Comparison of ENCODE assay signal across 8 cellular contexts in the genomic region with DNA sequence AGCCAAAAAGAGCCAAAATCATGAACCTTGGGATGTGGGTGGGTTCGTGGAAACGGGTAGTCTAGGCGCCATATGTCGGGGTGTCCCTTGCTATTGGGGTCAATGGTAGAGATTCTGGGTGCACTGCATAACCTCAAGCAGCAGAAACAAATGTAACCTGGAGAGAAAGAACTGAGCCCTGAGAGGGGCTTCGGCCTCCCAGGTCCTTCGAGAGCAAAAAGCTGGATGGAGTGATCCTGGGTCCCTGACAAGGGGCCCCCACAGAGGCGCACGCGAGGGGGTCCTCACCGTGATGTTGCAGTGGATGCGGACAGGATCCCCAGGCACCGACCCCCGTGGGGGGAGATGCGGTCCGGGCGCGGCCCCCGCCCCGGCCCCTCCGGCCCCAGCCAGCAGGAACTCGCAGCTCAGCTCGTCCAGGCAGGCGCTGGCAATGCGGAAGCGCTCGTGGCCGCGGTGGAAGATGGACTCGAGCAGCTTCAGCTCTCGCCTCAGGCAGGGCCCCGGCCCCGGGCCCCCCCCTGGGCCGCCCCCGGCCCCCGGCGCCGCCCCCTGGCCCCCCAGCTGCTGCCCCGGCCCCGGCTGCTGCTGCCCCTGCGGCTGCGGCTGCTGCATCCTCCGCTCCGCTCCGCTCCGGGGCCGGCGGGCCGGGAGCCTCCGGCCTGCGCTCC. TPM values are rescaled to one million over a fixed set of nuclear protein-coding genes. Genes with fewer than 3 reads are reported as not detected.
DNase-seq lines count a peak whose midpoint lies in the region; ATAC-seq and TF ChIP-seq lines count a peak whose summit lies in the region.

No MANE protein-coding gene starts in this region.

- 0 to 1% methylated on average over 8 to 50 of the region's 50 CpGs for WGBS in endodermal cell (ENCODE audit: insufficient coverage in 1 of 2, insufficient read length in 1 of 2), 2 experiments
- 0 to 1% methylated on average over 11 to 25 of the region's 50 CpGs for WGBS in tibial nerve, 2 donors

- CTCF ChIA-PET in activated CD4-positive, alpha-beta memory T cell treated with anti-CD3 and anti-CD28 coated beads for 36 hours (lab: Charles Lee): interaction anchor here (0.6 to 3.3 kb wide), 3 partner anchors 11 to 164 kb away, joined by 3 to 12 read pairs (median 3); no protein-coding TSS in a partner anchor
- CTCF ChIA-PET in GM10248 (lab: Yijun Ruan, JAX): interaction anchor here (1.6 to 14.3 kb wide), 2 partner anchors 11 to 78 kb away, joined by 5 to 369 read pairs; no protein-coding TSS in a partner anchor

- no peaks in the 10 kb centered on the region for H3K27me3 Mint-ChIP-seq in activated CD4-positive, alpha-beta memory T cell treated with anti-CD3 and anti-CD28 coated beads for 36 hours
- no peaks in the 10 kb centered on the region for H3K27me3 Mint-ChIP-seq in endodermal cell (ENCODE audit: insufficient read depth)

- no peaks in the 10 kb centered on the region for H3K27me3 ChIP-seq in endodermal cell (ENCODE audit: control insufficient read depth, insufficient read depth, low read length, poor library complexity, severe bottlenecking)
- no peaks in the 10 kb centered on the region for H3K27me3 ChIP-seq in mucosa of rectum (ENCODE audit: control insufficient read depth in 2 of 2, insufficient read depth in 2 of 2, low read length in 2 of 2)
- no peaks in the 10 kb centered on the region for H3K27me3 ChIP-seq in tibial nerve

- no peaks in the 10 kb centered on the region for H3K9me3 Mint-ChIP-seq in activated CD4-positive, alpha-beta memory T cell treated with anti-CD3 and anti-CD28 coated beads for 36 hours
- H3K9me3 Mint-ChIP-seq in endodermal cell: no peaks in the 10 kb centered on the region

- no peak for TF ChIP-seq EP300 in tibial nerve (IDR thresholded peaks at IDR 0.05)

- H3K27ac ChIP-seq in endodermal cell (ENCODE audit: low read depth, low read length) (peak overlapping the region; percentile 14), mucosa of rectum (ENCODE audit: low read depth in 2 of 2, low read length in 2 of 2) (peak overlapping the region; percentile 59 to 82), tibial nerve (peak overlapping the region; percentile 80 to 98 (median 84))

- peak overlapping the region; percentile 90 for H3K4me3 Mint-ChIP-seq in activated CD4-positive, alpha-beta memory T cell treated with anti-CD3 and anti-CD28 coated beads for 36 hours
- H3K4me3 Mint-ChIP-seq in endodermal cell: peak overlapping the region; percentile 78

- H3K9me3 ChIP-seq in endodermal cell (ENCODE audit: control insufficient read depth, low read length) (no peaks in the 10 kb centered on the region), mucosa of rectum (ENCODE audit: control insufficient read depth in 2 of 2, low read length in 2 of 2) (no peaks in the 10 kb centered on the region), tibial nerve (no peaks in the 10 kb centered on the region)

- DNase-seq in NCI-H345 (lab: John Stamatoyannopoulos, UW): peak; percentile 52
- DNase-seq in NCI-H345 treated with DMSO at 0.1 percent for 48 hours (lab: John Stamatoyannopoulos, UW; ENCODE audit: unreplicated experiment): no peak
- peak; percentile 52 for DNase-seq in activated CD4-positive, alpha-beta memory T cell treated with anti-CD3 and anti-CD28 coated beads for 36 hours
- DNase-seq in endodermal cell: peak; percentile 70
- no peak for DNase-seq in tibial nerve (ENCODE audit: low spot score in 2 of 2)
- DNase-seq in GM10248 (ENCODE audit: extremely low spot score): no peak

- peak overlapping the region; percentile 77 for H3K9ac ChIP-seq in endodermal cell (ENCODE audit: extremely low read depth, low read length, poor library complexity, severe bottlenecking)
- H3K9ac ChIP-seq in mucosa of rectum (ENCODE audit: low read depth in 1 of 2, low read length in 2 of 2): peak overlapping the region; percentile 84

- ATAC-seq in HG03460 (IDR thresholded peaks at IDR 0.05; ENCODE audit: unreplicated experiment): peak; percentile 14

- no peak for TF ChIP-seq CTCF in endodermal cell (conservative IDR thresholded peaks at IDR 0.05)
- TF ChIP-seq CTCF in tibial nerve (IDR thresholded peaks at IDR 0.05): no peak
- TF ChIP-seq CTCF in GM10248 (IDR thresholded peaks at IDR 0.05; ENCODE audit: control extremely low read depth, extremely low read depth, low read depth, missing control alignments): no peak

- peaks cover 30% of the 10 kb centered on the region for H3K36me3 ChIP-seq in endodermal cell (ENCODE audit: control insufficient read depth, insufficient read depth, low read length)
- peaks cover 25 to 29% of the 10 kb centered on the region in 2 donors for H3K36me3 ChIP-seq in mucosa of rectum (ENCODE audit: control insufficient read depth in 2 of 2, insufficient read depth in 2 of 2, low read length in 2 of 2)
- H3K36me3 ChIP-seq in tibial nerve: peaks cover 0 to 29% (median 6%) of the 10 kb centered on the region in 3 donors

- H3K36me3 Mint-ChIP-seq in activated CD4-positive, alpha-beta memory T cell treated with anti-CD3 and anti-CD28 coated beads for 36 hours: peaks cover 31% of the 10 kb centered on the region
- peaks cover 32% of the 10 kb centered on the region for H3K36me3 Mint-ChIP-seq in endodermal cell (ENCODE audit: low read depth)

- peaks cover 28% of the 10 kb centered on the region for H3K4me1 Mint-ChIP-seq in activated CD4-positive, alpha-beta memory T cell treated with anti-CD3 and anti-CD28 coated beads for 36 hours (ENCODE audit: low read depth)
- peaks cover 35% of the 10 kb centered on the region for H3K4me1 Mint-ChIP-seq in endodermal cell

- H3K4me1 ChIP-seq in endodermal cell (ENCODE audit: control insufficient read depth, insufficient read depth, low read length) (peaks cover 12% of the 10 kb centered on the region), mucosa of rectum (ENCODE audit: control insufficient read depth in 2 of 2, insufficient read depth in 2 of 2, low read length in 2 of 2) (peaks cover 14 to 25% of the 10 kb centered on the region in 2 donors), tibial nerve (peaks cover 0 to 41% (median 20%) of the 10 kb centered on the region in 4 donors)

- H3K4me3 ChIP-seq in endodermal cell (ENCODE audit: low read length) (peak overlapping the region; percentile 91), mucosa of rectum (ENCODE audit: low read length in 2 of 2) (peak overlapping the region; percentile 77 to 97), tibial nerve (peak overlapping the region; percentile 70 to 97 (median 76))

- POLR2A ChIA-PET in activated CD4-positive, alpha-beta memory T cell treated with anti-CD3 and anti-CD28 coated beads for 36 hours (lab: Charles Lee): no interaction called here
- POLR2A ChIA-PET in GM10248 (lab: Yijun Ruan, JAX): no interaction called here

- peak overlapping the region; percentile 86 for H3K27ac Mint-ChIP-seq in activated CD4-positive, alpha-beta memory T cell treated with anti-CD3 and anti-CD28 coated beads for 36 hours
- H3K27ac Mint-ChIP-seq in endodermal cell: peak overlapping the region; percentile 79

- intact Hi-C loops in activated CD4-positive, alpha-beta memory T cell treated with anti-CD3 and anti-CD28 coated beads for 36 hours (cut with micrococcal nuclease): loop anchor here (1.0 to 5.0 kb wide), 6 partner anchors 69 to 443 kb away; a partner anchor contains a TSS

- TF ChIP-seq POLR2A in tibial nerve (IDR thresholded peaks at IDR 0.05): no peak

RNA-seq across cellular contexts. Expression of a gene that starts 0.4 kb away (rescaled TPM):
- total RNA-seq in activated CD4-positive, alpha-beta memory T cell treated with anti-CD3 and anti-CD28 coated beads for 36 hours: 10 to 100 TPM; 82.5 to 86.2 TPM
- total RNA-seq in endodermal cell (10 to 100 TPM; 83.0 to 94.7 TPM), tibial nerve (10 to 100 TPM; 14.9 to 69.8 (median 18.9) TPM)
- polyA plus RNA-seq in endodermal cell (2013, experiment 1 of 2): 80.8 TPM
- 55.1 TPM for polyA plus RNA-seq in endodermal cell (2013, experiment 2 of 2)

RNA-seq across cellular contexts. Expression of a gene that starts 9.5 kb away (rescaled TPM):
- not detected for total RNA-seq in activated CD4-positive, alpha-beta memory T cell treated with anti-CD3 and anti-CD28 coated beads for 36 hours
- under 1 TPM; 0.18 to 0.55 TPM for total RNA-seq in endodermal cell
- 3.6 TPM for polyA plus RNA-seq in endodermal cell (2013, experiment 1 of 2)
- 3.1 TPM for polyA plus RNA-seq in endodermal cell (2013, experiment 2 of 2)
- total RNA-seq in tibial nerve: not detected

RNA-seq across cellular contexts. Expression of a gene that starts 49.9 kb away (rescaled TPM):
- total RNA-seq in activated CD4-positive, alpha-beta memory T cell treated with anti-CD3 and anti-CD28 coated beads for 36 hours: 100 to 1,000 TPM; 270 to 289 TPM
- total RNA-seq in endodermal cell: 100 to 1,000 TPM; 148 to 166 TPM
- polyA plus RNA-seq in endodermal cell (2013, experiment 1 of 2): 90.5 TPM
- 91.7 TPM for polyA plus RNA-seq in endodermal cell (2013, experiment 2 of 2)
- 100 to 1,000 TPM; 105 to 120 (median 107) TPM for total RNA-seq in tibial nerve

RNA-seq across cellular contexts. Expression of a gene that starts 55.9 kb away (rescaled TPM):
- total RNA-seq in activated CD4-positive, alpha-beta memory T cell treated with anti-CD3 and anti-CD28 coated beads for 36 hours: under 1 TPM in 1 of 2 experiments, not detected in 1; 0.07 TPM
- total RNA-seq in endodermal cell: under 1 TPM; 0.24 to 0.35 TPM
- 0.14 TPM for polyA plus RNA-seq in endodermal cell (2013, experiment 1 of 2)
- polyA plus RNA-seq in endodermal cell (2013, experiment 2 of 2): 0.17 TPM
- 10 to 100 TPM in 3 of 4 donors, 1 to 10 TPM in 1; 9.0 to 24.6 (median 18.0) TPM for total RNA-seq in tibial nerve

RNA-seq across cellular contexts. Expression of a gene that starts 56.1 kb away (rescaled TPM):
- not detected for total RNA-seq in activated CD4-positive, alpha-beta memory T cell treated with anti-CD3 and anti-CD28 coated beads for 36 hours
- total RNA-seq in endodermal cell (not detected), tibial nerve (1 to 10 TPM; 6.7 to 9.0 (median 7.6) TPM)
- not detected for polyA plus RNA-seq in endodermal cell (2013, experiment 1 of 2)
- not detected for polyA plus RNA-seq in endodermal cell (2013, experiment 2 of 2)

Comparison
In these comparisons a context has a peak if more than half of its experiments do, and no peak if none do; other contexts are left out.
1. DNase-seq: peak in NCI-H345 (single experiment), activated CD4-positive, alpha-beta memory T cell treated with anti-CD3 and anti-CD28 coated beads for 36 hours (single experiment) and endodermal cell (single experiment); none in NCI-H345 treated with DMSO at 0.1 percent for 48 hours (single experiment), tibial nerve (0 of 2) and GM10248 (single experiment).
2. H3K27ac ChIP-seq: peak in every context shown above with its lines; median percentile 84 in tibial nerve; 70 in mucosa of rectum; 14 in endodermal cell.
3. Peak in every context shown above with its lines, with median percentiles within 50 percentile points of each other: H3K4me3 ChIP-seq.